Comparison of ENCODE assay signal across 8 cellular contexts in genomic region chr9:97696823-97697601, GRCh38. TPM values are rescaled to one million over a fixed set of nuclear protein-coding genes. Genes with fewer than 3 reads are reported as not detected.
DNase-seq lines count a peak whose midpoint lies in the region; ATAC-seq and TF ChIP-seq lines count a peak whose summit lies in the region.

TSS of gene XPA (minus strand) at chr9:97697340. CDS start at chr9:97697292, 48 bp downstream.

- peak within 1 kb of the TSS; percentile 97 for H3K27ac Mint-ChIP-seq in T-helper 17 cell

- TF ChIP-seq CTCF in right atrium auricular region (IDR thresholded peaks at IDR 0.05) (no peak), psoas muscle (IDR thresholded peaks at IDR 0.05) (no peak)

- DNase-seq in NCI-H1694 (lab: John Stamatoyannopoulos, UW) (peak; percentile 80), T-helper 17 cell (peak; percentile 96 to 97 (median 97)), amygdala (lab: John Stamatoyannopoulos, UW) (peak; percentile 49 to 98 (median 90)), right atrium auricular region (ENCODE audit: low spot score) (peak; percentile 93), psoas muscle (peak; percentile 98 to 99)

- peaks cover 12% of the 10 kb centered on the region for H3K36me3 ChIP-seq in right atrium auricular region
- peaks cover 0 to 18% of the 10 kb centered on the region in 2 donors for H3K36me3 ChIP-seq in psoas muscle (ENCODE audit: insufficient read depth in 1 of 2, low read depth in 1 of 2)
- no peaks in the 10 kb centered on the region for H3K36me3 ChIP-seq in urinary bladder (ENCODE audit: insufficient read depth)

- H3K27me3 Mint-ChIP-seq in T-helper 17 cell: peaks cover 9% of the 10 kb centered on the region

- H3K27ac ChIP-seq in right atrium auricular region (peak within 1 kb of the TSS; percentile 90 to 96), psoas muscle (peak within 1 kb of the TSS; percentile 95), urinary bladder (ENCODE audit: low read depth) (peak within 1 kb of the TSS; percentile 91)

- H3K36me3 Mint-ChIP-seq in T-helper 17 cell (ENCODE audit: low read depth): no peaks in the 10 kb centered on the region

- H3K4me3 Mint-ChIP-seq in T-helper 17 cell: peak within 1 kb of the TSS; percentile 92

- H3K4me1 Mint-ChIP-seq in T-helper 17 cell: peaks cover 54% of the 10 kb centered on the region

- H3K4me3 ChIP-seq in right atrium auricular region: peak within 1 kb of the TSS; percentile 77 to 86
- peak within 1 kb of the TSS; percentile 91 for H3K4me3 ChIP-seq in psoas muscle
- H3K4me3 ChIP-seq in urinary bladder (ENCODE audit: low read depth, low read length): peak within 1 kb of the TSS; percentile 81

- H3K9me3 ChIP-seq in T-helper 17 cell (ENCODE audit: control insufficient read depth, low read length, poor library complexity, severe bottlenecking): no peaks in the 10 kb centered on the region
- no peaks in the 10 kb centered on the region for H3K9me3 ChIP-seq in right atrium auricular region
- H3K9me3 ChIP-seq in psoas muscle: no peaks in the 10 kb centered on the region

- intact Hi-C loops in psoas muscle (cut with DNase I): loop anchor here (5.0 to 10.0 kb wide), 2 partner anchors 232 to 285 kb away; partner anchors contain the start of gene ANP32B (in 1 of the 2)

- WGBS in psoas muscle, 3 donors: 0% methylated on average over 63 to 80 of the region's 80 CpGs
- under 1% methylated on average over 80 of the region's 80 CpGs for WGBS in urinary bladder

- H3K27me3 ChIP-seq in right atrium auricular region (no peaks in the 10 kb centered on the region), psoas muscle (ENCODE audit: insufficient read depth in 3 of 3, low read length in 2 of 3) (no peaks in the 10 kb centered on the region)

- H3K4me1 ChIP-seq in right atrium auricular region (peaks cover 0 to 26% of the 10 kb centered on the region in 2 donors), psoas muscle (peaks cover 29% of the 10 kb centered on the region), urinary bladder (ENCODE audit: insufficient read depth) (no peaks in the 10 kb centered on the region)

- ATAC-seq in GM18498 (IDR thresholded peaks at IDR 0.05; ENCODE audit: unreplicated experiment) (peak; percentile 92), HG02884 (IDR thresholded peaks at IDR 0.05; ENCODE audit: unreplicated experiment) (peak; percentile 86), T-helper 17 cell (peak; percentile 94), psoas muscle (peak; percentile 99)

RNA-seq across cellular contexts. Expression of gene XPA, which starts in this region (rescaled TPM):
- total RNA-seq in T-helper 17 cell (10 to 100 TPM; 16.6 to 23.4 TPM), right atrium auricular region (1 to 10 TPM; 6.9 to 7.9 TPM), psoas muscle (10 to 100 TPM in 3 of 4 donors, 1 to 10 TPM in 1; 9.0 to 17.6 (median 10.9) TPM), urinary bladder (26.0 TPM)
- polyA plus RNA-seq in psoas muscle (10 to 100 TPM in 1 of 3 donors, 1 to 10 TPM in 2; 5.2 to 12.8 (median 8.5) TPM), urinary bladder (23.0 TPM)

Comparison
In these comparisons a context has a peak if more than half of its experiments do, and no peak if none do; other contexts are left out.
1. Peak in every context shown above with its lines: DNase-seq, ATAC-seq, H3K4me3 ChIP-seq and H3K27ac ChIP-seq.